Comparison of ENCODE assay signal across 8 cellular contexts in the genomic region with DNA sequence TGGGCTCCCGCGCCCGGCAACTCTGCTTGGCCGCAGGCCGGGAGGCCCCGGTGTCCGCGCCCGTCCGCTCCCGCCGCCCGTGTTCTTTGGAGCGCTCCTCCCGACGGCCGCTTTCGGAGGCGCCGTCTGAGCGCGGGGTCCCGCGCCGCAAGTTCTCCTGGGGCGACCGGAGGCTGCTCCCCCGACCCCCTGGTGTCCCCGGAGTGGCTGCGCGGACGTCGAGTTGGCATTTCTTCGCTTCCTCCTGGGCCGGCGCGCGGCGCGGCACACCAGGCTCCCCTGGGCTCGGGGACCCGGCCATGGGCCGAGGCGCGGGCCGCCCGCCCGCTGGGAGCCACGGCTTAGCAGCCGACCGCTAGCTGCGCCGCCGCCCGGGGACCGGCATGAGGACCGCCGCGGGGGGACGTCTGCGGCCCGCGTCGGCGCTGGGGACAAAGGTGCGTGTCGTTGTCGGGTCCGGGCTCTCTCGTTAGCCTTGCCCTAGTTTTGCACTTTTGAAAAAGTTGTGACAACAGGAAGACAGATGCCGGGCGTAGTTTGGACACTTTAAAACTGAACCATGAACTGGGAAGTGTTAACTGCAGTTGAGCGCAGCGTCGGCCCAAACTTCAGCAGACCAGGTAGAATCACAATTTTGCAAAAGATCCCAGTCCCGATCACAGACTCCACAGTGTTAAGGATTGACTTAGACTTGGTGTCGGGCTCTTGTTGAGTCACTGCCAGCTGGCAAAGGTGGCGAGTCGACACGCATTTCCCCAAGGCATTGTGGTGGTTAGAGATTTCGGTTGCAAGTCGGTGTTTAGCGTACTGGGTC. TPM values are rescaled to one million over a fixed set of nuclear protein-coding genes. Genes with fewer than 3 reads are reported as not detected.
DNase-seq lines count a peak whose midpoint lies in the region; ATAC-seq and TF ChIP-seq lines count a peak whose summit lies in the region.

No MANE protein-coding gene starts in this region.

- H3K4me2 ChIP-seq in parathyroid adenoma (ENCODE audit: low read length) = peak overlapping the region; percentile 70

- H3K4me3 ChIP-seq in A673 (ENCODE audit: low read depth, low read length, poor library complexity, severe bottlenecking) = peak overlapping the region; percentile 99
- H3K4me3 ChIP-seq in parathyroid adenoma (ENCODE audit: low read depth, low read length) = peak overlapping the region; percentile 81
- peak overlapping the region; percentile 68 to 70 for H3K4me3 ChIP-seq in vagina

- H3K27ac Mint-ChIP-seq in activated naive CD4-positive, alpha-beta T cell treated with anti-CD3 and anti-CD28 coated beads, Interleukin-2, amount 10 ng/mL, durations not matched to agents 7 days and 5 days = peak overlapping the region; percentile 82

- no peaks in the 10 kb centered on the region for H3K9me3 ChIP-seq in A673 (ENCODE audit: low read depth, low read length, poor library complexity, severe bottlenecking)
- no peaks in the 10 kb centered on the region for H3K9me3 ChIP-seq in parathyroid adenoma (ENCODE audit: control insufficient read depth, low read length)
- H3K9me3 ChIP-seq in vagina = no peaks in the 10 kb centered on the region

- peaks cover 31% of the 10 kb centered on the region for H3K36me3 Mint-ChIP-seq in activated naive CD4-positive, alpha-beta T cell treated with anti-CD3 and anti-CD28 coated beads, Interleukin-2, amount 10 ng/mL, durations not matched to agents 7 days and 5 days

- no peaks in the 10 kb centered on the region for H3K27me3 Mint-ChIP-seq in activated naive CD4-positive, alpha-beta T cell treated with anti-CD3 and anti-CD28 coated beads, Interleukin-2, amount 10 ng/mL, durations not matched to agents 7 days and 5 days

- H3K4me3 Mint-ChIP-seq in activated naive CD4-positive, alpha-beta T cell treated with anti-CD3 and anti-CD28 coated beads, Interleukin-2, amount 10 ng/mL, durations not matched to agents 7 days and 5 days = peak overlapping the region; percentile 82

- peaks cover 48% of the 10 kb centered on the region for H3K79me2 ChIP-seq in parathyroid adenoma

- H3K27ac ChIP-seq in A673 (ENCODE audit: low read depth, low read length, poor library complexity, severe bottlenecking) (peak overlapping the region; percentile 97), parathyroid adenoma (peak overlapping the region; percentile 90), vagina (peak overlapping the region; percentile 81)

- peak overlapping the region; percentile 86 for H2AFZ ChIP-seq in parathyroid adenoma

- no peak for TF ChIP-seq CTCF in A673 (conservative IDR thresholded peaks at IDR 0.05; ENCODE audit: low read depth, low read length)
- TF ChIP-seq CTCF in parathyroid adenoma (IDR thresholded peaks at IDR 0.05) = no peak
- no peak for TF ChIP-seq CTCF in vagina (IDR thresholded peaks at IDR 0.05)

- H3K9ac ChIP-seq in parathyroid adenoma = peak overlapping the region; percentile 69

- H3K9me3 Mint-ChIP-seq in activated naive CD4-positive, alpha-beta T cell treated with anti-CD3 and anti-CD28 coated beads, Interleukin-2, amount 10 ng/mL, durations not matched to agents 7 days and 5 days = no peaks in the 10 kb centered on the region

- H3K27me3 ChIP-seq in A673 (replicated peaks; ENCODE audit: insufficient read depth, low read depth, low read length, poor library complexity) = no peaks in the 10 kb centered on the region
- H3K27me3 ChIP-seq in parathyroid adenoma (ENCODE audit: control insufficient read depth, insufficient read depth, low read length) = no peaks in the 10 kb centered on the region
- no peaks in the 10 kb centered on the region for H3K27me3 ChIP-seq in vagina

- peaks cover 27% of the 10 kb centered on the region for H3K36me3 ChIP-seq in A673 (ENCODE audit: insufficient read depth, low read length, poor library complexity, severe bottlenecking)
- no peaks in the 10 kb centered on the region for H3K36me3 ChIP-seq in parathyroid adenoma (ENCODE audit: control insufficient read depth, insufficient read depth, low read length)
- H3K36me3 ChIP-seq in vagina = peaks cover 0 to 21% of the 10 kb centered on the region in 2 donors

- CTCF ChIA-PET in A673 (lab: Charles Lee) = no interaction called here
- CTCF ChIA-PET in activated naive CD4-positive, alpha-beta T cell treated with anti-CD3 and anti-CD28 coated beads, Interleukin-2, amount 10 ng/mL, durations not matched to agents 7 days and 5 days (lab: Charles Lee) = no interaction called here

- no peak for TF ChIP-seq POLR2A in vagina (IDR thresholded peaks at IDR 0.05)

- ATAC-seq in GM18511 (IDR thresholded peaks at IDR 0.05; ENCODE audit: unreplicated experiment) (peak; percentile 17), HG03025 (IDR thresholded peaks at IDR 0.05; ENCODE audit: low FRiP score, unreplicated experiment) (peak; percentile 16), Right ventricle myocardium inferior (peak; percentile 21)

- H3K4me1 ChIP-seq in A673 (ENCODE audit: insufficient read depth, low read length, poor library complexity, severe bottlenecking) = peaks cover 8% of the 10 kb centered on the region
- peaks cover 17% of the 10 kb centered on the region for H3K4me1 ChIP-seq in parathyroid adenoma
- H3K4me1 ChIP-seq in vagina = peaks cover 65% of the 10 kb centered on the region

- DNase-seq in A673 (ENCODE audit: low spot score) (peak; percentile 70), OCI-M1 (lab: John Stamatoyannopoulos, UW) (peak; percentile 65), Right ventricle myocardium inferior (ENCODE audit: missing footprints) (peak; percentile 80), vagina (ENCODE audit: extremely low spot score in 2 of 2) (peak in 1 of 2 donors; percentile 87)
- peak; percentile 53 for DNase-seq in activated naive CD4-positive, alpha-beta T cell treated with anti-CD3 and anti-CD28 coated beads, Interleukin-2, amount 10 ng/mL, durations not matched to agents 7 days and 5 days

- intact Hi-C loops in A673 (cut with micrococcal nuclease; ENCODE audit: unreplicated experiment) (loop anchor here (10.0 kb wide), 1 partner anchor 247 kb away; a partner anchor contains a TSS), Right ventricle myocardium inferior (cut with DNase I) (loop anchor here (2.0 to 5.0 kb wide), 3 partner anchors 17 to 109 kb away; a partner anchor contains a TSS), vagina (cut with DNase I) (loop anchor here (2.0 kb wide), 1 partner anchor 109 kb away; no protein-coding TSS in a partner anchor)

- peaks cover 60% of the 10 kb centered on the region for H3K4me1 Mint-ChIP-seq in activated naive CD4-positive, alpha-beta T cell treated with anti-CD3 and anti-CD28 coated beads, Interleukin-2, amount 10 ng/mL, durations not matched to agents 7 days and 5 days

- POLR2A ChIA-PET in A673 (lab: Charles Lee; ENCODE audit: low non-redundant PET) = no interaction called here

- no TSS peak for BruUV-seq in A673 (replicated peaks; lab: Mats Ljungman, UMichigan)

RNA-seq across cellular contexts. Expression of a gene that starts 0.7 kb away (rescaled TPM):
- total RNA-seq in A673 (2021) = 45.6 and 51.0 TPM in 2 replicates
- total RNA-seq in Right ventricle myocardium inferior = 45.2 TPM
- total RNA-seq in vagina = 17.2 TPM

RNA-seq across cellular contexts. Expression of a gene that starts 0.9 kb away (rescaled TPM):
- total RNA-seq in A673 (2021) (121 and 128 TPM in 2 replicates), Right ventricle myocardium inferior (88.8 TPM), vagina (51.6 TPM)

RNA-seq across cellular contexts. Expression of a gene that starts 45.5 kb away (rescaled TPM):
- total RNA-seq in A673 (2021) (2.9 and 3.3 TPM in 2 replicates), Right ventricle myocardium inferior (102 TPM), vagina (14.0 TPM)

RNA-seq across cellular contexts. Expression of a gene that starts 52.8 kb away (rescaled TPM):
- total RNA-seq in A673 (2021) (not detected in 2 replicates), Right ventricle myocardium inferior (not detected), vagina (not detected)

RNA-seq across cellular contexts. Expression of a gene that starts 59.8 kb away (rescaled TPM):
- total RNA-seq in A673 (2021) = not detected in 2 replicates
- total RNA-seq in Right ventricle myocardium inferior = not detected
- total RNA-seq in vagina = not detected
